In genomic region chr12:3150820-3151590, GRCh38 we compare ENCODE assay signal across 12 cellular contexts.
DNase-seq lines count a peak whose midpoint lies in the region; ATAC-seq, FAIRE-seq and TF ChIP-seq lines count a peak whose summit lies in the region.
"Had no signal": no experiment of that assay in that cellular context is flagged by ENCODE, and none has a peak within 500 bp of the region (broad histone marks: within the 10 kb centered on the region; RNA-seq: fewer than 3 reads in every experiment).

No MANE protein-coding gene starts in this region.

- no peak overlapping the region for H2AFZ ChIP-seq in H9 (ENCODE audit: low read length)

- no peak overlapping the region for H2BK5ac ChIP-seq in H9 (ENCODE audit: insufficient read length, low read length)

- H3K23me2 ChIP-seq in H9 (ENCODE audit: insufficient read length, low read depth, low read length, poor library complexity, severe bottlenecking), result no peaks in the 10 kb centered on the region

- no peak overlapping the region for H3K27ac ChIP-seq in H9 (ENCODE audit: insufficient read length, low read depth, low read length)
- H3K27ac ChIP-seq in colonic mucosa, result no peak overlapping the region

- intact Hi-C loops in left ventricle myocardium superior (cut with micrococcal nuclease) (no loop called here), colonic mucosa (cut with DNase I) (no loop called here)

- H3K27ac Mint-ChIP-seq in H9, result peak overlapping the region in 2 of 3 experiments; percentile 85 to 95; a peak in 4 of 7 replicates
- H3K27ac Mint-ChIP-seq: HFFc6 had no signal

- no peaks in the 10 kb centered on the region for H3K9me3 ChIP-seq in H9 (ENCODE audit: control insufficient read depth, low read depth, low read length)
- H3K9me3 ChIP-seq in skeletal muscle satellite cell (replicated peaks; ENCODE audit: low read length), result no peaks in the 10 kb centered on the region
- H3K9me3 ChIP-seq in colonic mucosa, result no peaks in the 10 kb centered on the region
- H3K9me3 ChIP-seq: breast epithelium had no signal

- H2BK12ac ChIP-seq in H9 (ENCODE audit: insufficient read length, low read depth, low read length), result no peak overlapping the region

- no peak overlapping the region for H4K91ac ChIP-seq in H9 (ENCODE audit: insufficient read length, low read depth, low read length)

- H3K36me3 ChIP-seq in skeletal muscle satellite cell (ENCODE audit: insufficient read depth, low read length) (no peaks in the 10 kb centered on the region), colonic mucosa (no peaks in the 10 kb centered on the region)
- H3K36me3 ChIP-seq: breast epithelium had no signal

- no peaks in the 10 kb centered on the region for H3K36me3 Mint-ChIP-seq in H9 (ENCODE audit: insufficient read depth in 1 of 3, low read depth in 3 of 3)

- H3K79me2 ChIP-seq in H9 (ENCODE audit: insufficient read depth, low read length), result no peaks in the 10 kb centered on the region

- no peak overlapping the region for H2BK20ac ChIP-seq in H9 (ENCODE audit: low read depth, low read length, poor library complexity, severe bottlenecking)

- H3K14ac ChIP-seq in H9 (ENCODE audit: insufficient read depth, low read length), result peak overlapping the region; percentile 56; the same call in 1 of the 2 replicates

- DNase-seq in H9 (peak; percentile 61), amniotic stem cell (lab: John Stamatoyannopoulos, UW) (peak; percentile 16), left ventricle myocardium superior (no peak), colonic mucosa (no peak), H54 (ENCODE audit: insufficient read length, low spot score) (no peak), mesenteric fat pad (ENCODE audit: low spot score) (no peak), OCI-M1 (lab: John Stamatoyannopoulos, UW) (no peak)
- DNase-seq: activated CD8-positive, alpha-beta memory T cell treated with anti-CD3 and anti-CD28 coated beads for 24 hours; head of caudate nucleus; HFFc6 had no signal

- H3K18ac ChIP-seq in H9 (ENCODE audit: insufficient read length, low read depth, low read length), result peak overlapping the region; percentile 27

- no peak overlapping the region for H3T11ph ChIP-seq in H9 (ENCODE audit: low read length)

- WGBS in H9 (ENCODE audit: extremely low coverage, insufficient read length, low lambda C conversion rate), result no CpG with 5 or more reads among the region's 15 CpGs

- peaks cover 9% of the 10 kb centered on the region; the same call in 1 of the 2 replicates for H3K4me1 ChIP-seq in H9 (ENCODE audit: insufficient read depth, low read length)
- peaks cover 30% of the 10 kb centered on the region for H3K4me1 ChIP-seq in skeletal muscle satellite cell (ENCODE audit: control insufficient read depth, insufficient read depth, low read length)
- H3K4me1 ChIP-seq in colonic mucosa, result no peaks in the 10 kb centered on the region

- FAIRE-seq in H54 (lab: Jason Lieb, UNC), result no peak

- no peak overlapping the region for H3K4ac ChIP-seq in H9 (ENCODE audit: low read depth, low read length)

- TF ChIP-seq CTCF in H9 (conservative IDR thresholded peaks at IDR 0.05) (no peak), colonic mucosa (IDR thresholded peaks at IDR 0.05) (no peak)

- H4K8ac ChIP-seq in H9 (replicated peaks; ENCODE audit: insufficient read length, low read depth, low read length), result no peak overlapping the region

- H3K79me1 ChIP-seq in H9 (ENCODE audit: insufficient read depth, low read depth, low read length, poor library complexity, severe bottlenecking), result no peaks in the 10 kb centered on the region

- no peaks in the 10 kb centered on the region for H3K27me3 Mint-ChIP-seq in H9 (ENCODE audit: low read depth)

- H3K9ac ChIP-seq in H9 (ENCODE audit: extremely low read depth, insufficient read length, low read length), result no peak overlapping the region
- H3K9ac ChIP-seq in skeletal muscle satellite cell (ENCODE audit: low read depth, low read length), result peak overlapping the region; percentile 48
- no peak overlapping the region for H3K9ac ChIP-seq in colonic mucosa (ENCODE audit: low read depth in 2 of 2, low read length in 2 of 2)

- peak; percentile 47 for ATAC-seq in left ventricle myocardium superior

- H3K27me3 ChIP-seq in H9 (ENCODE audit: insufficient read depth, low read length) (no peaks in the 10 kb centered on the region), skeletal muscle satellite cell (ENCODE audit: control insufficient read depth, insufficient read depth, low read length) (no peaks in the 10 kb centered on the region), colonic mucosa (no peaks in the 10 kb centered on the region)
- H3K27me3 ChIP-seq: breast epithelium had no signal

- H4K20me1 ChIP-seq in H9 (ENCODE audit: control insufficient read depth, insufficient read depth, insufficient read length), result peaks cover 3% of the 10 kb centered on the region

- no peaks in the 10 kb centered on the region for H3K9me3 Mint-ChIP-seq in H9
- H3K9me3 Mint-ChIP-seq: HFFc6 had no signal

- peaks cover 46 to 57% of the 10 kb centered on the region in 2 experiments for H3K4me1 Mint-ChIP-seq in H9

- no peak overlapping the region for H2AK5ac ChIP-seq in H9 (ENCODE audit: insufficient read length, low read length)

- H2BK15ac ChIP-seq in H9 (ENCODE audit: low read depth, low read length), result no peak overlapping the region

- no peak for TF ChIP-seq POLR2A in H54 (IDR thresholded peaks at IDR 0.05; ENCODE audit: low read depth, low read length)

- H3K23ac ChIP-seq in H9 (ENCODE audit: insufficient read length, low read depth, low read length), result no peak overlapping the region

- H2BK120ac ChIP-seq in H9 (ENCODE audit: low read depth, low read length, poor library complexity, severe bottlenecking), result no peak overlapping the region

- peak overlapping the region; percentile 0 for H3K4me2 ChIP-seq in H9 (ENCODE audit: insufficient read depth, insufficient read length, low read length)
- peak overlapping the region; percentile 15 for H3K4me2 ChIP-seq in skeletal muscle satellite cell (ENCODE audit: low read length)

- no peak overlapping the region for H3K4me3 ChIP-seq in skeletal muscle satellite cell (ENCODE audit: low read length)
- H3K4me3 ChIP-seq in colonic mucosa, result no peak overlapping the region

- H3K56ac ChIP-seq in H9 (ENCODE audit: insufficient read length, low read depth, low read length), result no peak overlapping the region

- peak overlapping the region in 1 of 2 experiments; percentile 8; a peak in 3 of 5 replicates for H3K4me3 Mint-ChIP-seq in H9
- H3K4me3 Mint-ChIP-seq: HFFc6 had no signal

- H4K5ac ChIP-seq in H9 (ENCODE audit: insufficient read length, low read depth, low read length), result no peak overlapping the region

Comparison
In these comparisons a context has a peak if more than half of its experiments do, and no peak if none do; other contexts are left out.
1. DNase-seq: peak in H9 (single experiment) and amniotic stem cell (single experiment); none in left ventricle myocardium superior (single experiment), colonic mucosa (single experiment), H54 (single experiment), mesenteric fat pad (single experiment) and OCI-M1 (single experiment).